ENCODE assay signal across 8 cellular contexts in the genomic region with DNA sequence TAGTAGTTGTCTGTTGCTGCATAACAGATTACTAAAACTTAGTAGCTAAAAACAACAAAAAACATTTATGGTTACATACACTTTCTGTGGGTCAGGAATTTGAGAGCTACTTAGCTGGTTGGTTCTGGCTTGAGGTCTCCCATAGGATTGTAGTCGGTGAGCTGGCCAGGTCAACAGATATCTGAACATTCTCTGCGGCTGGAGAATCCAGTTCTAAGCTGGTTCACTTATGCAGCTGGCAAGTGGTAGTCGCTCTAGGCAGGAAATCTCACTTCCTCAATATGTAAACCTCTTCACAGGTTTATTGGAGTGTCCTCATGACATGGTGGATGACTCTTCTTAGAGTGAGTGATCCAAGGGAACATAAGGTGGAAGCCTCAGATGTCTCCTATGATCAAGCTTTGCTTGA.
A peak's percentile ranks its signal among the peaks of the same experiment; 100 is the strongest.
DNase-seq lines count a peak whose midpoint lies in the region; ATAC-seq, FAIRE-seq and TF ChIP-seq lines count a peak whose summit lies in the region.

No MANE protein-coding gene starts in this region.

- intact Hi-C loops in activated CD4-positive, alpha-beta memory T cell treated with anti-CD3 and anti-CD28 coated beads for 36 hours (cut with micrococcal nuclease) = loop anchor here (1.0 kb wide), 1 partner anchor 9 kb away; no protein-coding TSS in a partner anchor

- peaks cover 86% of the 10 kb centered on the region for H3K4me1 Mint-ChIP-seq in activated CD4-positive, alpha-beta memory T cell treated with anti-CD3 and anti-CD28 coated beads for 36 hours (ENCODE audit: low read depth)
- peaks cover 49 to 79% of the 10 kb centered on the region in 2 donors for H3K4me1 Mint-ChIP-seq in stimulated activated naive B cell treated with anti-CD40 and anti-IgM and Interleukin-4, amounts not matched to agents 10 μg/mL and 1 μg/mL and 100 μg/mL, for 72 hours

- POLR2A ChIA-PET in activated CD4-positive, alpha-beta memory T cell treated with anti-CD3 and anti-CD28 coated beads for 36 hours (lab: Charles Lee) = interaction anchor here (0.8 to 5.2 kb wide), 7 partner anchors 10 to 220 kb away, joined by 3 to 37 read pairs (median 4); partner anchors contain the start of gene DMXL1

- ATAC-seq in GM19463 (IDR thresholded peaks at IDR 0.05; ENCODE audit: unreplicated experiment) = peak; percentile 81
- peak; percentile 78 for ATAC-seq in HG03457 (IDR thresholded peaks at IDR 0.05; ENCODE audit: unreplicated experiment)
- peak; percentile 98 to 99 for ATAC-seq in stimulated activated naive B cell treated with anti-CD40 and anti-IgM and Interleukin-4, amounts not matched to agents 10 μg/mL and 1 μg/mL and 100 μg/mL, for 72 hours (replicated peaks)

- DNase-seq in Daoy (ENCODE audit: low read depth) (peak; percentile 48), GM19238 (ENCODE audit: insufficient read length, low spot score) (no peak), H54 (ENCODE audit: insufficient read length, low spot score) (no peak), MG63 (no peak)
- DNase-seq in activated CD4-positive, alpha-beta memory T cell treated with anti-CD3 and anti-CD28 coated beads for 36 hours = no peak
- peak; percentile 35 for DNase-seq in stimulated activated naive B cell treated with anti-CD40 and anti-IgM and Interleukin-4, amounts not matched to agents 10 μg/mL and 1 μg/mL and 100 μg/mL, for 72 hours

- no peak for TF ChIP-seq POLR2A in H54 (IDR thresholded peaks at IDR 0.05; ENCODE audit: low read depth, low read length)

- no peak overlapping the region for H3K4me3 ChIP-seq in MG63

- H3K36me3 Mint-ChIP-seq in activated CD4-positive, alpha-beta memory T cell treated with anti-CD3 and anti-CD28 coated beads for 36 hours = peaks cover 23% of the 10 kb centered on the region
- H3K36me3 Mint-ChIP-seq in stimulated activated naive B cell treated with anti-CD40 and anti-IgM and Interleukin-4, amounts not matched to agents 10 μg/mL and 1 μg/mL and 100 μg/mL, for 72 hours = peaks cover 13 to 26% of the 10 kb centered on the region in 2 donors

- no peak for FAIRE-seq in H54 (lab: Jason Lieb, UNC)

- H3K27me3 ChIP-seq in MG63 = no peaks in the 10 kb centered on the region

- peaks cover 3% of the 10 kb centered on the region; the same call in 1 of the 2 replicates for H3K9me3 ChIP-seq in MG63

- peak overlapping the region; percentile 28 for H3K4me3 Mint-ChIP-seq in activated CD4-positive, alpha-beta memory T cell treated with anti-CD3 and anti-CD28 coated beads for 36 hours
- peak overlapping the region; percentile 51 to 66 for H3K4me3 Mint-ChIP-seq in stimulated activated naive B cell treated with anti-CD40 and anti-IgM and Interleukin-4, amounts not matched to agents 10 μg/mL and 1 μg/mL and 100 μg/mL, for 72 hours

- CTCF ChIA-PET in activated CD4-positive, alpha-beta memory T cell treated with anti-CD3 and anti-CD28 coated beads for 36 hours (lab: Charles Lee) = interaction anchor here (0.9 to 2.8 kb wide), 9 partner anchors 9 to 302 kb away, joined by 3 to 13 read pairs (median 4); partner anchors contain the start of gene DTWD2

- H3K9me3 Mint-ChIP-seq in activated CD4-positive, alpha-beta memory T cell treated with anti-CD3 and anti-CD28 coated beads for 36 hours = peaks cover 8% of the 10 kb centered on the region
- H3K9me3 Mint-ChIP-seq in stimulated activated naive B cell treated with anti-CD40 and anti-IgM and Interleukin-4, amounts not matched to agents 10 μg/mL and 1 μg/mL and 100 μg/mL, for 72 hours = peaks cover 3 to 4% of the 10 kb centered on the region in 2 donors

- no peaks in the 10 kb centered on the region for H3K27me3 Mint-ChIP-seq in activated CD4-positive, alpha-beta memory T cell treated with anti-CD3 and anti-CD28 coated beads for 36 hours
- H3K27me3 Mint-ChIP-seq in stimulated activated naive B cell treated with anti-CD40 and anti-IgM and Interleukin-4, amounts not matched to agents 10 μg/mL and 1 μg/mL and 100 μg/mL, for 72 hours = no peaks in the 10 kb centered on the region

- peak overlapping the region; percentile 93 for H3K27ac Mint-ChIP-seq in activated CD4-positive, alpha-beta memory T cell treated with anti-CD3 and anti-CD28 coated beads for 36 hours
- peak overlapping the region; percentile 86 for H3K27ac Mint-ChIP-seq in stimulated activated naive B cell treated with anti-CD40 and anti-IgM and Interleukin-4, amounts not matched to agents 10 μg/mL and 1 μg/mL and 100 μg/mL, for 72 hours

- no peaks in the 10 kb centered on the region for H3K36me3 ChIP-seq in MG63

Comparison
In these comparisons a context has a peak if more than half of its experiments do, and no peak if none do; other contexts are left out.
1. DNase-seq: peak in Daoy (single experiment) and stimulated activated naive B cell treated with anti-CD40 and anti-IgM and Interleukin-4, amounts not matched to agents 10 μg/mL and 1 μg/mL and 100 μg/mL, for 72 hours (single experiment); none in activated CD4-positive, alpha-beta memory T cell treated with anti-CD3 and anti-CD28 coated beads for 36 hours (single experiment), GM19238 (single experiment), H54 (single experiment) and MG63 (single experiment).
2. Peak in every context shown above with its lines, with median percentiles within 50 percentile points of each other: ATAC-seq.